ENCODE assay signal across 17 cellular contexts in genomic region chr5:66066826-66067225, GRCh38.
A peak's percentile ranks its signal among the peaks of the same experiment; 100 is the strongest.
DNase-seq lines count a peak whose midpoint lies in the region; ATAC-seq, FAIRE-seq and TF ChIP-seq lines count a peak whose summit lies in the region.
"Had no signal": no experiment of that assay in that cellular context is flagged by ENCODE, and none has a peak within 500 bp of the region (broad histone marks: within the 10 kb centered on the region; RNA-seq: fewer than 3 reads in every experiment).

No MANE protein-coding gene starts in this region.

- CTCF ChIA-PET in A549 (lab: Yijun Ruan, JAX), result no interaction called here

- no peak overlapping the region for H3K27ac ChIP-seq in A549
- H3K27ac ChIP-seq: KMS-11 had no signal

- 93% methylated on average over 2 of the region's 2 CpGs for WGBS in A549 (ENCODE audit: missing lambda C conversion rate)

- ATAC-seq in A549 (no peak), HG03159 (IDR thresholded peaks at IDR 0.05; ENCODE audit: unreplicated experiment) (no peak), GM19035 (IDR thresholded peaks at IDR 0.05; ENCODE audit: unreplicated experiment) (no peak)
- ATAC-seq: HCT116 had no signal

- POLR2A ChIA-PET in A549 (lab: Yijun Ruan, JAX), result no interaction called here

- TF ChIP-seq CTCF in A549 (IDR thresholded peaks at IDR 0.05), result no peak

- no peak for TF ChIP-seq EP300 in A549 (IDR thresholded peaks at IDR 0.05)

- H3K4me2 ChIP-seq in A549, result no peak overlapping the region
- H3K4me2 ChIP-seq: KMS-11 had no signal

- no peaks in the 10 kb centered on the region for H3K9me3 ChIP-seq in A549

- H3K4me1 ChIP-seq in A549, result no peaks in the 10 kb centered on the region

- FAIRE-seq in A549 (lab: Jason Lieb, UNC), result no peak
- FAIRE-seq in GM12891 (lab: Jason Lieb, UNC), result peak; percentile 78
- FAIRE-seq: D721Med, G401.6 had no signal

- no peak for DNase-seq in A549 (ENCODE audit: low read depth in 1 of 2, low spot score in 1 of 2)
- DNase-seq in GM12891 (ENCODE audit: insufficient read length, low spot score), result no peak
- peak; percentile 76 for DNase-seq in SK-MEL-5 (ENCODE audit: low read depth, low spot score)
- DNase-seq in kidney tubule cell (ENCODE audit: low spot score), result peak; percentile 6
- DNase-seq in NCI-H1930 (lab: John Stamatoyannopoulos, UW), result no peak
- DNase-seq: C1 segment of cervical spinal cord; CD4-positive, alpha-beta memory T cell; COR-L47; DMS153; DMS79 treated with DMSO at 0.1 percent for 48 hours; EL had no signal

- in situ Hi-C loops in SK-MEL-5 (cut with HindIII; ENCODE audit: low pct_unique_long_range_greater_than_20kb, low sequenced_read_pairs), result no loop called here

- TF ChIP-seq RAD21 in A549 (conservative IDR thresholded peaks at IDR 0.05 in 1 of 2, IDR thresholded peaks at IDR 0.05 in 1 of 2), result no peak

- TF ChIP-seq POLR2A in A549 (IDR thresholded peaks at IDR 0.05; ENCODE audit: low read length) (no peak), GM12891 (IDR thresholded peaks at IDR 0.05; ENCODE audit: low read depth, low read length) (no peak)

- no peak overlapping the region for H3K4me3 ChIP-seq in A549

TF ChIP-seq in A549, 52 proteins besides CTCF, POLR2A, EP300 and RAD21:
- TF ChIP-seq PHF8 (IDR thresholded peaks at IDR 0.05; ENCODE audit: borderline replicate concordance, low read depth) (0 out of 2 replicates have a peak, but pooled peaks have one; percentile 24), HOXB13 (CRISPR knock-in tag; IDR thresholded peaks at IDR 0.05; ENCODE audit: low read depth) (no peak)

TF ChIP-seq in GM12891, 5 proteins besides CTCF, POLR2A, EP300 and RAD21:
- no peak for TF ChIP-seq TAF1 (IDR thresholded peaks at IDR 0.05; ENCODE audit: low read depth, low read length)
- no peak for TF ChIP-seq SPI1 (IDR thresholded peaks at IDR 0.05; ENCODE audit: low read depth, low read length)
- no peak for TF ChIP-seq PAX5 (IDR thresholded peaks at IDR 0.05; ENCODE audit: insufficient read depth, low read length, severe bottlenecking)
- no peak for TF ChIP-seq POLR2AphosphoS5 (IDR thresholded peaks at IDR 0.05; ENCODE audit: low read depth, low read length)
- no peak for TF ChIP-seq POU2F2 (IDR thresholded peaks at IDR 0.05; ENCODE audit: low read depth, low read length)

Comparison
In these comparisons a context has a peak if more than half of its experiments do, and no peak if none do; other contexts are left out.
1. DNase-seq: peak in SK-MEL-5 (single experiment) and kidney tubule cell (single experiment); none in A549 (0 of 2), GM12891 (single experiment) and NCI-H1930 (0 of 2).